Comparison of ENCODE assay signal across 8 cellular contexts in the genomic region with DNA sequence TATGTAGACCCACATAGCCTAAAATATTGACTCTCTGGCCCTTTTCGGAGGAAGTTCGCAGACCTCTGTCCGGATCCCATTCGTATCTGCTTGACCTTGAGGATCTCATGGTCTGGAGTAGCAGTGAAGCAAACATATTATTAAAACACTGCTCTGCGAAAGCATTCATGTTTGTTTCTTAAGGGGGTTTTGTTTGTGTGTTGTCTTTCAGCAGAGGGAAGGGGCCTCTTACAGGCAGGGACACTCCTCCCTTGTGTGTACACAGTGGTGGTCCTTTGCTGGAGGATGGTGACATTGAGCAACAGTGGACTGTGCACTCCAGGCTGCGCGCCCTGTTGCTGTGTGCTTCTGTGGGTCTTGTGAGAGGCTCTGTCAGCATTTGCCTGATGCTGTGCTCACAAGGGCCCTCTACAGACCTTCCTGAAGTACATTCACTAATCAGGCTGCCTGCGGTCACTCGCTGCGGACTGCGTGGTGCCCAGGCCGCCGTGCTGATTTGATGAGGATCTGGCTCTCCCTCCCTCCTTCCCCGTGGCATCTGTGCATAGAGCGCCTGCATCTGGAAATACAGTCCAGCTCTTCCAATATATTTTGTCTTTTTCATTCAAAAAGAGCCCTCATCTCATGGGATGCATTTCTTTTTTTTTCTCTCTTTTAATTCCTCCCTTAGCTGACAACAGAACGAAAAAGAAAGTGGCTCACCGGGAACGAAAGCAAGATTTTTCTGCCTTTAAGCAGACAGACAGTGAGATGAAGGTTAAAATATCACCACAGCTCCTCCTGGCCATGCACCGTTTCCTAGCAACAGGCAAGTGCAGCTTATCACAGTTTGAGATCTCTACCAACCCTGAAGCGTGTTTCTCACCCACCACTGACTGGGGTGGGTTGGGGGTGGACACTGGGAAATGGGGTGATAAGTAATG.
DNase-seq lines count a peak whose midpoint lies in the region; ATAC-seq and TF ChIP-seq lines count a peak whose summit lies in the region.

No MANE protein-coding gene starts in this region.

- H3K4me3 Mint-ChIP-seq in progenitor cell of endocrine pancreas (ENCODE audit: low read depth): peak overlapping the region; percentile 4

- H3K4me1 ChIP-seq in RWPE2 (ENCODE audit: insufficient read depth, poor library complexity, severe bottlenecking) (no peaks in the 10 kb centered on the region), adipocyte (ENCODE audit: control insufficient read depth, insufficient read depth, low read length) (peaks cover 4% of the 10 kb centered on the region), heart left ventricle (peaks cover 0 to 42% (median 16%) of the 10 kb centered on the region in 12 donors), aorta (ENCODE audit: control insufficient read depth in 1 of 2, insufficient read depth in 2 of 2, low read length in 2 of 2) (no peaks in the 10 kb centered on the region)

- H3K27ac ChIP-seq in RWPE2 (ENCODE audit: poor library complexity, severe bottlenecking): no peak overlapping the region
- peak overlapping the region in 8 of 12 donors; percentile 0 to 53 (median 28) for H3K27ac ChIP-seq in heart left ventricle
- H3K27ac ChIP-seq in aorta (ENCODE audit: low read depth in 1 of 2, low read length in 2 of 2): peak overlapping the region in 1 of 2 donors; percentile 52

- peak overlapping the region; percentile 58 for H3K9ac ChIP-seq in adipocyte (ENCODE audit: low read length)

- H3K9me3 Mint-ChIP-seq in progenitor cell of endocrine pancreas (ENCODE audit: low read depth): no peaks in the 10 kb centered on the region

- H3K9me3 ChIP-seq in RWPE2 (ENCODE audit: severe bottlenecking) (no peaks in the 10 kb centered on the region), adipocyte (ENCODE audit: control insufficient read depth, low read length) (no peaks in the 10 kb centered on the region), heart left ventricle (no peaks in the 10 kb centered on the region), aorta (ENCODE audit: control insufficient read depth, low read length) (no peaks in the 10 kb centered on the region)

- H3K4me1 Mint-ChIP-seq in progenitor cell of endocrine pancreas (ENCODE audit: low read depth): peaks cover 13% of the 10 kb centered on the region

- no peaks in the 10 kb centered on the region for H3K27me3 Mint-ChIP-seq in progenitor cell of endocrine pancreas

- no peaks in the 10 kb centered on the region for H3K27me3 ChIP-seq in RWPE2 (ENCODE audit: insufficient read depth, poor library complexity, severe bottlenecking)
- H3K27me3 ChIP-seq in adipocyte (replicated peaks; ENCODE audit: control insufficient read depth, insufficient read depth, low read length): no peaks in the 10 kb centered on the region
- no peaks in the 10 kb centered on the region for H3K27me3 ChIP-seq in heart left ventricle
- H3K27me3 ChIP-seq in aorta (ENCODE audit: control insufficient read depth in 1 of 2, insufficient read depth in 2 of 2, low read length in 1 of 2): no peaks in the 10 kb centered on the region

- H3K36me3 Mint-ChIP-seq in progenitor cell of endocrine pancreas (ENCODE audit: insufficient read depth): peaks cover 3% of the 10 kb centered on the region

- TF ChIP-seq POLR2A in heart left ventricle (IDR thresholded peaks at IDR 0.05): no peak

- H3K36me3 ChIP-seq in RWPE2 (ENCODE audit: low read depth): no peaks in the 10 kb centered on the region
- H3K36me3 ChIP-seq in adipocyte (ENCODE audit: control insufficient read depth, insufficient read depth, low read length, severe bottlenecking): no peaks in the 10 kb centered on the region
- peaks cover 0 to 11% (median 0%) of the 10 kb centered on the region in 9 donors for H3K36me3 ChIP-seq in heart left ventricle
- no peaks in the 10 kb centered on the region for H3K36me3 ChIP-seq in aorta (ENCODE audit: control insufficient read depth in 1 of 2, insufficient read depth in 2 of 2, low read length in 1 of 2)

- intact Hi-C loops in heart left ventricle (cut with DNase I): loop anchor here in 2 of 10 donors (5.0 kb wide), 2 partner anchors 132 to 137 kb away; a partner anchor contains a TSS
- intact Hi-C loops in aorta (cut with DNase I): no loop called here

- TF ChIP-seq CTCF in RWPE2 (IDR thresholded peaks at IDR 0.05; ENCODE audit: poor library complexity, severe bottlenecking) (peak; percentile 23), heart left ventricle (IDR thresholded peaks at IDR 0.05) (peak in 9 of 12 donors; percentile 16 to 56 (median 33)), progenitor cell of endocrine pancreas (IDR thresholded peaks at IDR 0.05; ENCODE audit: unreplicated experiment) (peak; percentile 48)

- WGBS in heart left ventricle, 4 donors: 37 to 53% (median 46%) methylated on average over 18 to 20 of the region's 20 CpGs
- 14 to 15% methylated on average over 20 of the region's 20 CpGs for WGBS in aorta, 2 donors

- peak; percentile 88 for ATAC-seq in HG03066 (IDR thresholded peaks at IDR 0.05; ENCODE audit: low read depth, unreplicated experiment)
- ATAC-seq in RWPE2 (ENCODE audit: low read depth): peak; percentile 67
- ATAC-seq in heart left ventricle: peak; percentile 67 to 95 (median 88)
- peak; percentile 90 for ATAC-seq in aorta (ENCODE audit: low FRiP score)

- peak overlapping the region; percentile 22 for H3K27ac Mint-ChIP-seq in progenitor cell of endocrine pancreas

- DNase-seq in NCI-H748 (lab: John Stamatoyannopoulos, UW; ENCODE audit: unreplicated experiment) (peak; percentile 22), NCI-H748 treated with DMSO at 0.1 percent for 48 hours (lab: John Stamatoyannopoulos, UW) (no peak), RWPE2 (ENCODE audit: low spot score) (no peak), adipocyte (ENCODE audit: low read depth) (peak; percentile 92), heart left ventricle (peak; percentile 62 to 73 (median 65)), progenitor cell of endocrine pancreas (ENCODE audit: low spot score, unreplicated experiment) (peak; percentile 26), aorta (peak; percentile 87 to 88)

- H3K4me3 ChIP-seq in RWPE2 (ENCODE audit: severe bottlenecking): no peak overlapping the region
- H3K4me3 ChIP-seq in adipocyte (ENCODE audit: low read length): peak overlapping the region; percentile 76
- peak overlapping the region in 9 of 12 donors; percentile 18 to 52 (median 44) for H3K4me3 ChIP-seq in heart left ventricle
- H3K4me3 ChIP-seq in aorta (ENCODE audit: low read length in 2 of 2): peak overlapping the region; percentile 5 to 12

Comparison
In these comparisons a context has a peak if more than half of its experiments do, and no peak if none do; other contexts are left out.
1. DNase-seq: peak in NCI-H748 (single experiment), adipocyte (single experiment), heart left ventricle (5 of 5), progenitor cell of endocrine pancreas (single experiment) and aorta (2 of 2); none in NCI-H748 treated with DMSO at 0.1 percent for 48 hours (single experiment) and RWPE2 (single experiment).
2. Peak in every context shown above with its lines, with median percentiles within 50 percentile points of each other: ATAC-seq and CTCF ChIP-seq.